In genomic region chr1:31651025-31651424, GRCh38 we compare ENCODE assay signal across 1 cellular context.
TF ChIP-seq lines count a peak whose summit lies in the region.

No MANE protein-coding gene starts in this region.

TF ChIP-seq in WTC11, 78 proteins besides CTCF, POLR2A, EP300 and RAD21 (continued from another document):
- TF ChIP-seq GABPB1 (CRISPR knock-in tag; IDR thresholded peaks at IDR 0.05) (no peak), RELA (CRISPR knock-in tag; IDR thresholded peaks at IDR 0.05; ENCODE audit: borderline replicate concordance) (no peak), ZNF121 (CRISPR knock-in tag; IDR thresholded peaks at IDR 0.05) (no peak), ATF1 (CRISPR knock-in tag; IDR thresholded peaks at IDR 0.05) (no peak), ZNF396 (CRISPR knock-in tag; IDR thresholded peaks at IDR 0.05; ENCODE audit: borderline replicate concordance) (no peak), KAT7 (CRISPR knock-in tag; IDR thresholded peaks at IDR 0.05; ENCODE audit: borderline replicate concordance) (no peak), ATF6 (CRISPR knock-in tag; IDR thresholded peaks at IDR 0.05) (no peak), JAZF1 (CRISPR knock-in tag; IDR thresholded peaks at IDR 0.05) (no peak), AR (CRISPR knock-in tag; IDR thresholded peaks at IDR 0.05) (no peak), MAX (CRISPR knock-in tag; IDR thresholded peaks at IDR 0.05) (no peak)
